8 cellular contexts compared by ENCODE assay signal in genomic region chr1:156740307-156740678, GRCh38. TPM values are rescaled to one million over a fixed set of nuclear protein-coding genes. Genes with fewer than 3 reads are reported as not detected.
A peak's percentile ranks its signal among the peaks of the same experiment; 100 is the strongest.
DNase-seq lines count a peak whose midpoint lies in the region; ATAC-seq and TF ChIP-seq lines count a peak whose summit lies in the region.

No MANE protein-coding gene starts in this region.

- no peaks in the 10 kb centered on the region for H3K9me3 ChIP-seq in HUES48 (ENCODE audit: control insufficient read depth, insufficient read depth, low read length)
- H3K9me3 ChIP-seq in body of pancreas = no peaks in the 10 kb centered on the region
- no peaks in the 10 kb centered on the region for H3K9me3 ChIP-seq in mononuclear cell (ENCODE audit: low read depth, low read length)

- peaks cover 38 to 63% of the 10 kb centered on the region in 2 donors for H3K36me3 Mint-ChIP-seq in CD14-positive monocyte

- H3K4me1 Mint-ChIP-seq in CD14-positive monocyte = peaks cover 19% of the 10 kb centered on the region

- H3K27me3 ChIP-seq in HUES48 (ENCODE audit: control insufficient read depth, insufficient read depth, low read length) (no peaks in the 10 kb centered on the region), body of pancreas (no peaks in the 10 kb centered on the region), mononuclear cell (ENCODE audit: insufficient read depth, low read length) (no peaks in the 10 kb centered on the region)

- H3K4me1 ChIP-seq in HUES48 (ENCODE audit: control insufficient read depth, insufficient read depth, low read length) (peaks cover 9% of the 10 kb centered on the region), body of pancreas (peaks cover 21% of the 10 kb centered on the region), mononuclear cell (ENCODE audit: insufficient read depth, low read length) (peaks cover 16% of the 10 kb centered on the region)

- TF ChIP-seq POLR2A in body of pancreas (IDR thresholded peaks at IDR 0.05) = no peak

- H3K27ac ChIP-seq in HUES48 (ENCODE audit: low read depth, low read length) = peak overlapping the region; percentile 87
- H3K27ac ChIP-seq in body of pancreas = peak overlapping the region; percentile 37 to 72 (median 60)

- peak overlapping the region in 6 of 7 donors; percentile 73 to 97 (median 90) for H3K27ac Mint-ChIP-seq in CD14-positive monocyte

- H3K36me3 ChIP-seq in HUES48 (ENCODE audit: control insufficient read depth, insufficient read depth, low read length) (peaks cover 45% of the 10 kb centered on the region), body of pancreas (replicated peaks in 1 of 2; ENCODE audit: insufficient read depth in 1 of 2, low read depth in 2 of 2) (peaks cover 0 to 10% of the 10 kb centered on the region in 2 donors)

- ATAC-seq in body of pancreas (no peak), HG03135 (IDR thresholded peaks at IDR 0.05; ENCODE audit: unreplicated experiment) (no peak), HG03520 (IDR thresholded peaks at IDR 0.05; ENCODE audit: unreplicated experiment) (no peak), GM18498 (IDR thresholded peaks at IDR 0.05; ENCODE audit: unreplicated experiment) (no peak)

- intact Hi-C loops in CD14-positive monocyte (cut with micrococcal nuclease) = loop anchor here in 1 of 2 donors (1.0 kb wide), 1 partner anchor 11 kb away; the partner anchor contains the start of gene HDGF
- intact Hi-C loops in body of pancreas (cut with DNase I) = no loop called here

- H3K4me3 ChIP-seq in HUES48 (ENCODE audit: low read depth, low read length) (peak overlapping the region; percentile 73), body of pancreas (peak overlapping the region; percentile 42 to 47), mononuclear cell (ENCODE audit: low read length) (peak overlapping the region; percentile 71)

- DNase-seq in CD14-positive monocyte (ENCODE audit: low spot score) (no peak), body of pancreas (peak in 1 of 4 donors; percentile 13), mucosa of gallbladder (ENCODE audit: low spot score) (no peak)

- peaks cover 0 to 2% (median 1%) of the 10 kb centered on the region in 3 donors for H3K27me3 Mint-ChIP-seq in CD14-positive monocyte (ENCODE audit: low read depth in 3 of 3)

- peaks cover 0 to 2% (median 0%) of the 10 kb centered on the region in 7 donors for H3K9me3 Mint-ChIP-seq in CD14-positive monocyte

- WGBS in body of pancreas, 2 donors = 5% methylated on average over 4 to 5 of the region's 5 CpGs

- no peak for TF ChIP-seq CTCF in CD14-positive monocyte (IDR thresholded peaks at IDR 0.05)
- no peak for TF ChIP-seq CTCF in body of pancreas (IDR thresholded peaks at IDR 0.05)

- H3K9ac ChIP-seq in HUES48 (ENCODE audit: low read depth, low read length) = peak overlapping the region; percentile 82

- H3K4me3 Mint-ChIP-seq in CD14-positive monocyte = peak overlapping the region; percentile 95 to 97

RNA-seq across cellular contexts. Expression of gene MRPL24, which starts 0.6 kb away (rescaled TPM):
- polyA plus RNA-seq in CD14-positive monocyte = 10 to 100 TPM; 38.4 to 47.0 TPM
- total RNA-seq in body of pancreas (10 to 100 TPM; 25.2 to 62.0 TPM), mononuclear cell (3.9 TPM), mucosa of gallbladder (63.7 TPM)

RNA-seq across cellular contexts. Expression of gene HDGF, which starts 11.2 kb away (rescaled TPM):
- 10 to 100 TPM; 23.9 to 49.9 TPM for polyA plus RNA-seq in CD14-positive monocyte
- total RNA-seq in body of pancreas (100 to 1,000 TPM in 1 of 2 donors, 10 to 100 TPM in 1; 92.4 to 122 TPM), mononuclear cell (98.9 TPM), mucosa of gallbladder (170 TPM)

RNA-seq across cellular contexts. Expression of gene ISG20L2, which starts 11.7 kb away (rescaled TPM):
- polyA plus RNA-seq in CD14-positive monocyte = 10 to 100 TPM; 17.2 to 18.1 TPM
- total RNA-seq in body of pancreas (10 to 100 TPM; 11.9 to 14.3 TPM), mononuclear cell (36.0 TPM), mucosa of gallbladder (24.1 TPM)

RNA-seq across cellular contexts. Expression of gene METTL25B, which starts 12.0 kb away (rescaled TPM):
- polyA plus RNA-seq in CD14-positive monocyte = 1 to 10 TPM; 4.6 to 4.8 TPM
- total RNA-seq in body of pancreas (10 to 100 TPM; 14.5 to 68.2 TPM), mononuclear cell (5.0 TPM), mucosa of gallbladder (48.0 TPM)

RNA-seq across cellular contexts. Expression of gene PRCC, which starts 27.0 kb away (rescaled TPM):
- 10 to 100 TPM; 26.7 to 29.6 TPM for polyA plus RNA-seq in CD14-positive monocyte
- 10 to 100 TPM; 19.2 to 28.3 TPM for total RNA-seq in body of pancreas
- 19.6 TPM for total RNA-seq in mononuclear cell
- total RNA-seq in mucosa of gallbladder = 57.8 TPM
